In genomic region chr1:92961896-92962752, GRCh38 we compare ENCODE assay signal across 1 cellular context.
A peak's percentile ranks its signal among the peaks of the same experiment; 100 is the strongest.
TF ChIP-seq lines count a peak whose summit lies in the region.

No MANE protein-coding gene starts in this region.

TF ChIP-seq in K562, 482 proteins besides CTCF, POLR2A, EP300 and RAD21 (continued from another document and continues in another):
- no peak for TF ChIP-seq ATF4 (CRISPR knock-in tag; IDR thresholded peaks at IDR 0.05)
- TF ChIP-seq MYC (IDR thresholded peaks at IDR 0.05; ENCODE audit: low read depth, low read length): no peak; the same call in 1 of the 2 replicates
- TF ChIP-seq MYC (CRISPR knock-in tag; IDR thresholded peaks at IDR 0.05; ENCODE audit: borderline replicate concordance, low read depth): no peak
- no peak for TF ChIP-seq ILK (tag; IDR thresholded peaks at IDR 0.05; ENCODE audit: borderline replicate concordance, low read depth)
- TF ChIP-seq SOX6 (IDR thresholded peaks at IDR 0.05): 0 out of 2 replicates have a peak, but pooled peaks have one; percentile 14
- TF ChIP-seq REST (CRISPR knock-in tag; IDR thresholded peaks at IDR 0.05; ENCODE audit: low read depth): no peak
- TF ChIP-seq EZH2 (IDR thresholded peaks at IDR 0.05; ENCODE audit: borderline replicate concordance, low read depth, low read length): no peak
- no peak for TF ChIP-seq SREBF2 (CRISPR knock-in tag; IDR thresholded peaks at IDR 0.05)
- TF ChIP-seq FOXP4 (CRISPR knock-in tag; IDR thresholded peaks at IDR 0.05; ENCODE audit: borderline replicate concordance): no peak
- TF ChIP-seq ILF3 (IDR thresholded peaks at IDR 0.05; ENCODE audit: borderline replicate concordance): no peak
- no peak for TF ChIP-seq MTA3 (IDR thresholded peaks at IDR 0.05; ENCODE audit: borderline replicate concordance)
- peak; percentile 38; the same call in 1 of the 2 replicates for TF ChIP-seq ZNF395 (CRISPR knock-in tag; IDR thresholded peaks at IDR 0.05)
- no peak for TF ChIP-seq CCNT2 (IDR thresholded peaks at IDR 0.05; ENCODE audit: borderline replicate concordance, extremely low read depth, insufficient read length, low read depth, low read length)
- TF ChIP-seq CREB1 (IDR thresholded peaks at IDR 0.05): no peak
- TF ChIP-seq CREB1 (CRISPR knock-in tag; IDR thresholded peaks at IDR 0.05): no peak
- no peak for TF ChIP-seq ZNF518B (CRISPR knock-in tag; IDR thresholded peaks at IDR 0.05)
- TF ChIP-seq RFX7 (CRISPR knock-in tag; IDR thresholded peaks at IDR 0.05): no peak
- no peak for TF ChIP-seq KLF10 (CRISPR knock-in tag; IDR thresholded peaks at IDR 0.05)
- TF ChIP-seq NELFE (IDR thresholded peaks at IDR 0.05; ENCODE audit: insufficient read depth, insufficient read length): no peak
- no peak; the same call in 1 of the 2 replicates for TF ChIP-seq CXXC5 (CRISPR knock-in tag; IDR thresholded peaks at IDR 0.05)
- TF ChIP-seq ZNF79 (CRISPR knock-in tag; IDR thresholded peaks at IDR 0.05; ENCODE audit: low read depth): no peak
- no peak for TF ChIP-seq MED1 (CRISPR knock-in tag; IDR thresholded peaks at IDR 0.05; ENCODE audit: borderline replicate concordance)
- TF ChIP-seq LEF1 (IDR thresholded peaks at IDR 0.05): no peak
- TF ChIP-seq RNF219 (CRISPR knock-in tag; IDR thresholded peaks at IDR 0.05): no peak
- no peak for TF ChIP-seq ZNF589 (CRISPR knock-in tag; IDR thresholded peaks at IDR 0.05; ENCODE audit: low read depth)
- TF ChIP-seq NKRF (IDR thresholded peaks at IDR 0.05; ENCODE audit: borderline replicate concordance): no peak
- TF ChIP-seq AFF4 (CRISPR knock-in tag; IDR thresholded peaks at IDR 0.05): no peak
- no peak for TF ChIP-seq ZNF77 (CRISPR knock-in tag; IDR thresholded peaks at IDR 0.05)
